ENCODE assay signal across 10 cellular contexts in genomic region chr5:110899566-110900412, GRCh38.
A peak's percentile ranks its signal among the peaks of the same experiment; 100 is the strongest.
DNase-seq lines count a peak whose midpoint lies in the region; ATAC-seq and TF ChIP-seq lines count a peak whose summit lies in the region.
"Had no signal": no experiment of that assay in that cellular context is flagged by ENCODE, and none has a peak within 500 bp of the region (broad histone marks: within the 10 kb centered on the region; RNA-seq: fewer than 3 reads in every experiment).

No MANE protein-coding gene starts in this region.

- ATAC-seq in GM19351 (IDR thresholded peaks at IDR 0.05; ENCODE audit: unreplicated experiment), result peak; percentile 81
- peak; percentile 59 for ATAC-seq in HG02840 (IDR thresholded peaks at IDR 0.05; ENCODE audit: low FRiP score, unreplicated experiment)
- no peak for ATAC-seq in upper lobe of right lung

- DNase-seq in M059J (ENCODE audit: low read depth), result peak; percentile 83
- peak; percentile 60 for DNase-seq in kidney tubule cell (ENCODE audit: low spot score)
- no peak for DNase-seq in NK-92 (lab: John Stamatoyannopoulos, UW; ENCODE audit: unreplicated experiment)
- no peak for DNase-seq in upper lobe of right lung
- no peak for DNase-seq in GM19238 (ENCODE audit: insufficient read length, low spot score)
- no peak for DNase-seq in superior temporal gyrus (ENCODE audit: extremely low spot score)
- DNase-seq: activated CD4-positive, alpha-beta T cell treated with anti-CD3 and anti-CD28 coated beads, Interleukin-2, amount 50 U/mL, for 4 hours; NCI-H2029 had no signal

- intact Hi-C loops in upper lobe of right lung (cut with DNase I), result no loop called here

- no peak overlapping the region for H3K4me3 ChIP-seq in upper lobe of right lung

- no peaks in the 10 kb centered on the region for H3K36me3 ChIP-seq in upper lobe of right lung

- H3K27ac ChIP-seq in upper lobe of right lung, result no peak overlapping the region

- TF ChIP-seq CTCF in upper lobe of right lung (IDR thresholded peaks at IDR 0.05), result no peak

- no peaks in the 10 kb centered on the region for H3K4me1 ChIP-seq in upper lobe of right lung

- H3K27me3 ChIP-seq in upper lobe of right lung, result no peaks in the 10 kb centered on the region

- no peaks in the 10 kb centered on the region for H3K9me3 ChIP-seq in upper lobe of right lung

Comparison
In these comparisons a context has a peak if more than half of its experiments do, and no peak if none do; other contexts are left out.
1. DNase-seq: peak in M059J (single experiment) and kidney tubule cell (single experiment); none in NK-92 (single experiment), upper lobe of right lung (single experiment), GM19238 (single experiment) and superior temporal gyrus (single experiment).